Comparison of ENCODE assay signal across 1 cellular context in the genomic region with DNA sequence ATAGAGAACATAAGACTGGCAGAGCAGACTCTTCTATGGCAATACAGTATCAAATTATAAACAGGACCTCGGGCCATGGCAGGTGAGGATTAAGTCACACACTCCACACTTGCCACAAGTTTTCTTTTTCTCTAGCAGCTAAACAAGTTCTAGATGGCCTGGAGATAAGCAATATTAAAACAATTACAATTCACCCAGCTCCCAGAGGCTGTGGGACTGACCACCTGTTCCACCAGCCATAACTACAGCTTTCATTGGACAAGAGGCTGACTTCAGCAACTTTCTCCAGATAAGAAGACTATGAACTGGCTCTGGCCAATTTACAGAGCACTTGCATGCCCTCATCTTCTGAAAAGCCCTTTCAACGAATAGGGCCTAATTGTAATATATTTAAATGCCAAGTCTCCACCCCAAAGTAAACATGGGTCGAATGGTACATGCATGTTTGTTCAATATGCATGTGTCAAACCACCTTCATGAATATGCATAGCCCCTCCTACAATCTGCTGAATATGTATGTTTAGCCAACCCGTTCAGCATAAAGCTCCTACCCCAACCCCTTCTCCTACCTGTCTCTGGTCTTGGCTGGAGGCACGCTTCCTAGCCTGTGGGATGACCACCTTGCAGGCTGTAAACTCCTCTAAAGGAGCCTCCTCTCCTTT.
TF ChIP-seq lines count a peak whose summit lies in the region.

No MANE protein-coding gene starts in this region.

TF ChIP-seq in H1, 55 proteins besides CTCF, POLR2A, EP300 and RAD21:
- TF ChIP-seq RFX5 (IDR thresholded peaks at IDR 0.05; ENCODE audit: borderline replicate concordance, low read depth, low read length) (no peak), KDM1A (IDR thresholded peaks at IDR 0.05; ENCODE audit: borderline replicate concordance, low read length) (no peak), TAF1 (IDR thresholded peaks at IDR 0.05; ENCODE audit: low read depth, low read length) (no peak), SP4 (IDR thresholded peaks at IDR 0.05; ENCODE audit: low read length) (no peak), POU5F1 (IDR thresholded peaks at IDR 0.05; ENCODE audit: low read depth, low read length) (peak; percentile 62; the same call in 1 of the 2 replicates), EZH2 (IDR thresholded peaks at IDR 0.05; ENCODE audit: low read depth, low read length, severe bottlenecking) (no peak), SIN3A (conservative IDR thresholded peaks at IDR 0.05 in 1 of 2, IDR thresholded peaks at IDR 0.05 in 1 of 2; ENCODE audit: low read depth in 1 of 2, low read length in 2 of 2) (no peak)
- TF ChIP-seq, protein P1, sequence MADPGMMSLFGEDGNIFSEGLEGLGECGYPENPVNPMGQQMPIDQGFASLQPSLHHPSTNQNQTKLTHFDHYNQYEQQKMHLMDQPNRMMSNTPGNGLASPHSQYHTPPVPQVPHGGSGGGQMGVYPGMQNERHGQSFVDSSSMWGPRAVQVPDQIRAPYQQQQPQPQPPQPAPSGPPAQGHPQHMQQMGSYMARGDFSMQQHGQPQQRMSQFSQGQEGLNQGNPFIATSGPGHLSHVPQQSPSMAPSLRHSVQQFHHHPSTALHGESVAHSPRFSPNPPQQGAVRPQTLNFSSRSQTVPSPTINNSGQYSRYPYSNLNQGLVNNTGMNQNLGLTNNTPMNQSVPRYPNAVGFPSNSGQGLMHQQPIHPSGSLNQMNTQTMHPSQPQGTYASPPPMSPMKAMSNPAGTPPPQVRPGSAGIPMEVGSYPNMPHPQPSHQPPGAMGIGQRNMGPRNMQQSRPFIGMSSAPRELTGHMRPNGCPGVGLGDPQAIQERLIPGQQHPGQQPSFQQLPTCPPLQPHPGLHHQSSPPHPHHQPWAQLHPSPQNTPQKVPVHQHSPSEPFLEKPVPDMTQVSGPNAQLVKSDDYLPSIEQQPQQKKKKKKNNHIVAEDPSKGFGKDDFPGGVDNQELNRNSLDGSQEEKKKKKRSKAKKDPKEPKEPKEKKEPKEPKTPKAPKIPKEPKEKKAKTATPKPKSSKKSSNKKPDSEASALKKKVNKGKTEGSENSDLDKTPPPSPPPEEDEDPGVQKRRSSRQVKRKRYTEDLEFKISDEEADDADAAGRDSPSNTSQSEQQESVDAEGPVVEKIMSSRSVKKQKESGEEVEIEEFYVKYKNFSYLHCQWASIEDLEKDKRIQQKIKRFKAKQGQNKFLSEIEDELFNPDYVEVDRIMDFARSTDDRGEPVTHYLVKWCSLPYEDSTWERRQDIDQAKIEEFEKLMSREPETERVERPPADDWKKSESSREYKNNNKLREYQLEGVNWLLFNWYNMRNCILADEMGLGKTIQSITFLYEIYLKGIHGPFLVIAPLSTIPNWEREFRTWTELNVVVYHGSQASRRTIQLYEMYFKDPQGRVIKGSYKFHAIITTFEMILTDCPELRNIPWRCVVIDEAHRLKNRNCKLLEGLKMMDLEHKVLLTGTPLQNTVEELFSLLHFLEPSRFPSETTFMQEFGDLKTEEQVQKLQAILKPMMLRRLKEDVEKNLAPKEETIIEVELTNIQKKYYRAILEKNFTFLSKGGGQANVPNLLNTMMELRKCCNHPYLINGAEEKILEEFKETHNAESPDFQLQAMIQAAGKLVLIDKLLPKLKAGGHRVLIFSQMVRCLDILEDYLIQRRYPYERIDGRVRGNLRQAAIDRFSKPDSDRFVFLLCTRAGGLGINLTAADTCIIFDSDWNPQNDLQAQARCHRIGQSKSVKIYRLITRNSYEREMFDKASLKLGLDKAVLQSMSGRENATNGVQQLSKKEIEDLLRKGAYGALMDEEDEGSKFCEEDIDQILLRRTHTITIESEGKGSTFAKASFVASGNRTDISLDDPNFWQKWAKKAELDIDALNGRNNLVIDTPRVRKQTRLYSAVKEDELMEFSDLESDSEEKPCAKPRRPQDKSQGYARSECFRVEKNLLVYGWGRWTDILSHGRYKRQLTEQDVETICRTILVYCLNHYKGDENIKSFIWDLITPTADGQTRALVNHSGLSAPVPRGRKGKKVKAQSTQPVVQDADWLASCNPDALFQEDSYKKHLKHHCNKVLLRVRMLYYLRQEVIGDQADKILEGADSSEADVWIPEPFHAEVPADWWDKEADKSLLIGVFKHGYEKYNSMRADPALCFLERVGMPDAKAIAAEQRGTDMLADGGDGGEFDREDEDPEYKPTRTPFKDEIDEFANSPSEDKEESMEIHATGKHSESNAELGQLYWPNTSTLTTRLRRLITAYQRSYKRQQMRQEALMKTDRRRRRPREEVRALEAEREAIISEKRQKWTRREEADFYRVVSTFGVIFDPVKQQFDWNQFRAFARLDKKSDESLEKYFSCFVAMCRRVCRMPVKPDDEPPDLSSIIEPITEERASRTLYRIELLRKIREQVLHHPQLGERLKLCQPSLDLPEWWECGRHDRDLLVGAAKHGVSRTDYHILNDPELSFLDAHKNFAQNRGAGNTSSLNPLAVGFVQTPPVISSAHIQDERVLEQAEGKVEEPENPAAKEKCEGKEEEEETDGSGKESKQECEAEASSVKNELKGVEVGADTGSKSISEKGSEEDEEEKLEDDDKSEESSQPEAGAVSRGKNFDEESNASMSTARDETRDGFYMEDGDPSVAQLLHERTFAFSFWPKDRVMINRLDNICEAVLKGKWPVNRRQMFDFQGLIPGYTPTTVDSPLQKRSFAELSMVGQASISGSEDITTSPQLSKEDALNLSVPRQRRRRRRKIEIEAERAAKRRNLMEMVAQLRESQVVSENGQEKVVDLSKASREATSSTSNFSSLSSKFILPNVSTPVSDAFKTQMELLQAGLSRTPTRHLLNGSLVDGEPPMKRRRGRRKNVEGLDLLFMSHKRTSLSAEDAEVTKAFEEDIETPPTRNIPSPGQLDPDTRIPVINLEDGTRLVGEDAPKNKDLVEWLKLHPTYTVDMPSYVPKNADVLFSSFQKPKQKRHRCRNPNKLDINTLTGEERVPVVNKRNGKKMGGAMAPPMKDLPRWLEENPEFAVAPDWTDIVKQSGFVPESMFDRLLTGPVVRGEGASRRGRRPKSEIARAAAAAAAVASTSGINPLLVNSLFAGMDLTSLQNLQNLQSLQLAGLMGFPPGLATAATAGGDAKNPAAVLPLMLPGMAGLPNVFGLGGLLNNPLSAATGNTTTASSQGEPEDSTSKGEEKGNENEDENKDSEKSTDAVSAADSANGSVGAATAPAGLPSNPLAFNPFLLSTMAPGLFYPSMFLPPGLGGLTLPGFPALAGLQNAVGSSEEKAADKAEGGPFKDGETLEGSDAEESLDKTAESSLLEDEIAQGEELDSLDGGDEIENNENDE (IDR thresholded peaks at IDR 0.05; ENCODE audit: insufficient replicate concordance, low read length), result no peak
